1 cellular context compared by ENCODE assay signal in genomic region chr17:78971764-78972506, GRCh38.
TF ChIP-seq lines count a peak whose summit lies in the region.

No MANE protein-coding gene starts in this region.

TF ChIP-seq in HepG2, 621 proteins besides CTCF, POLR2A, EP300 and RAD21 (continues in another document):
- TF ChIP-seq PCBP1 (IDR thresholded peaks at IDR 0.05; ENCODE audit: borderline replicate concordance, low read depth, low read length), result no peak
- TF ChIP-seq ZNF788 (CRISPR knock-in tag; IDR thresholded peaks at IDR 0.05; ENCODE audit: borderline replicate concordance), result no peak
- TF ChIP-seq HDAC2 (CRISPR knock-in tag; IDR thresholded peaks at IDR 0.05), result no peak
- no peak for TF ChIP-seq ZNF367 (CRISPR knock-in tag; IDR thresholded peaks at IDR 0.05; ENCODE audit: borderline replicate concordance)
- TF ChIP-seq THAP8 (CRISPR knock-in tag; IDR thresholded peaks at IDR 0.05; ENCODE audit: borderline replicate concordance), result no peak
- TF ChIP-seq DDIT3 (CRISPR knock-in tag; IDR thresholded peaks at IDR 0.05), result no peak
- no peak for TF ChIP-seq ZFP36L1 (CRISPR knock-in tag; IDR thresholded peaks at IDR 0.05)
- TF ChIP-seq ZNF33B (CRISPR knock-in tag; IDR thresholded peaks at IDR 0.05), result no peak
- 0 out of 2 replicates have a peak, but pooled peaks have one; percentile 12 for TF ChIP-seq ZBTB38 (CRISPR knock-in tag; IDR thresholded peaks at IDR 0.05)
- no peak for TF ChIP-seq ZNF775 (CRISPR knock-in tag; IDR thresholded peaks at IDR 0.05; ENCODE audit: borderline replicate concordance)
- no peak for TF ChIP-seq ELK4 (CRISPR knock-in tag; IDR thresholded peaks at IDR 0.05; ENCODE audit: borderline replicate concordance)
- no peak for TF ChIP-seq POGZ (CRISPR knock-in tag; IDR thresholded peaks at IDR 0.05)
- no peak for TF ChIP-seq ZNF207 (IDR thresholded peaks at IDR 0.05; ENCODE audit: borderline replicate concordance)
- TF ChIP-seq SKI (IDR thresholded peaks at IDR 0.05; ENCODE audit: partially characterized antibody), result no peak
- no peak for TF ChIP-seq ZNF782 (CRISPR knock-in tag; IDR thresholded peaks at IDR 0.05; ENCODE audit: borderline replicate concordance)
- no peak for TF ChIP-seq FOXM1 (CRISPR knock-in tag; IDR thresholded peaks at IDR 0.05)
- no peak for TF ChIP-seq GTF3A (CRISPR knock-in tag; conservative IDR thresholded peaks at IDR 0.05)
- no peak for TF ChIP-seq ZNF558 (CRISPR knock-in tag; IDR thresholded peaks at IDR 0.05; ENCODE audit: borderline replicate concordance)
- no peak for TF ChIP-seq ZNF644 (CRISPR knock-in tag; IDR thresholded peaks at IDR 0.05; ENCODE audit: low read depth)
- no peak for TF ChIP-seq ZKSCAN5 (CRISPR knock-in tag; IDR thresholded peaks at IDR 0.05)
- TF ChIP-seq GLMP (CRISPR knock-in tag; IDR thresholded peaks at IDR 0.05; ENCODE audit: borderline replicate concordance), result no peak
- 0 out of 2 replicates have a peak, but pooled peaks have one; percentile 8 for TF ChIP-seq NPAS2 (CRISPR knock-in tag; IDR thresholded peaks at IDR 0.05; ENCODE audit: borderline replicate concordance)
- TF ChIP-seq IKZF4 (CRISPR knock-in tag; IDR thresholded peaks at IDR 0.05; ENCODE audit: borderline replicate concordance, low read depth, not compliant biosample characterization), result no peak
- no peak for TF ChIP-seq ZNF33A (CRISPR knock-in tag; IDR thresholded peaks at IDR 0.05; ENCODE audit: borderline replicate concordance)
- TF ChIP-seq ZNF563 (CRISPR knock-in tag; IDR thresholded peaks at IDR 0.05), result 0 out of 2 replicates have a peak, but pooled peaks have one; percentile 40
- TF ChIP-seq ZNF709 (CRISPR knock-in tag; IDR thresholded peaks at IDR 0.05), result no peak
- no peak for TF ChIP-seq PHF5A (CRISPR knock-in tag; IDR thresholded peaks at IDR 0.05; ENCODE audit: low read depth, unreplicated experiment)
- TF ChIP-seq ZNF567 (CRISPR knock-in tag; IDR thresholded peaks at IDR 0.05; ENCODE audit: borderline replicate concordance), result no peak
- TF ChIP-seq KMT2B (CRISPR knock-in tag; IDR thresholded peaks at IDR 0.05), result no peak
- no peak for TF ChIP-seq ZNF747 (CRISPR knock-in tag; IDR thresholded peaks at IDR 0.05; ENCODE audit: borderline replicate concordance)
- no peak for TF ChIP-seq HDAC1 (CRISPR knock-in tag; IDR thresholded peaks at IDR 0.05)
- no peak for TF ChIP-seq ZNF749 (CRISPR knock-in tag; IDR thresholded peaks at IDR 0.05; ENCODE audit: borderline replicate concordance)
- TF ChIP-seq ZNF24 (IDR thresholded peaks at IDR 0.05), result no peak
- TF ChIP-seq ZBTB4 (CRISPR knock-in tag; IDR thresholded peaks at IDR 0.05; ENCODE audit: borderline replicate concordance), result no peak
- TF ChIP-seq ZNF766 (CRISPR knock-in tag; IDR thresholded peaks at IDR 0.05; ENCODE audit: borderline replicate concordance), result no peak
- TF ChIP-seq ATRX (CRISPR knock-in tag; IDR thresholded peaks at IDR 0.05; ENCODE audit: borderline replicate concordance), result no peak
- TF ChIP-seq ZNF776 (CRISPR knock-in tag; IDR thresholded peaks at IDR 0.05), result 0 out of 2 replicates have a peak, but pooled peaks have one; percentile 6
- no peak for TF ChIP-seq KAT7 (CRISPR knock-in tag; IDR thresholded peaks at IDR 0.05; ENCODE audit: borderline replicate concordance)
- no peak for TF ChIP-seq KLF13 (CRISPR knock-in tag; IDR thresholded peaks at IDR 0.05)
- TF ChIP-seq CENPT (CRISPR knock-in tag; IDR thresholded peaks at IDR 0.05; ENCODE audit: low read depth), result 0 out of 2 replicates have a peak, but pooled peaks have one; percentile 42
- TF ChIP-seq SPEN (CRISPR knock-in tag; IDR thresholded peaks at IDR 0.05; ENCODE audit: low read depth), result peak; percentile 7; the same call in 1 of the 2 replicates
- no peak for TF ChIP-seq CBX2 (IDR thresholded peaks at IDR 0.05; ENCODE audit: low read depth, low read length)
- no peak for TF ChIP-seq CBX2 (CRISPR knock-in tag; IDR thresholded peaks at IDR 0.05; ENCODE audit: low read depth)
- TF ChIP-seq DBP (CRISPR knock-in tag; IDR thresholded peaks at IDR 0.05; ENCODE audit: not compliant biosample characterization), result no peak
- peak; percentile 27; the same call in 1 of the 2 replicates for TF ChIP-seq POLR2AphosphoS5 (IDR thresholded peaks at IDR 0.05; ENCODE audit: low read depth, low read length)
- TF ChIP-seq HOMEZ (CRISPR knock-in tag; IDR thresholded peaks at IDR 0.05; ENCODE audit: low read depth), result no peak
- no peak for TF ChIP-seq THAP11 (CRISPR knock-in tag; IDR thresholded peaks at IDR 0.05)
- no peak for TF ChIP-seq KAT2B (IDR thresholded peaks at IDR 0.05; ENCODE audit: borderline replicate concordance, low read depth, low read length)
- no peak for TF ChIP-seq EHMT2 (IDR thresholded peaks at IDR 0.05; ENCODE audit: borderline replicate concordance, low read depth, low read length)
- no peak for TF ChIP-seq MIER3 (CRISPR knock-in tag; IDR thresholded peaks at IDR 0.05; ENCODE audit: borderline replicate concordance)
- no peak for TF ChIP-seq MIXL1 (CRISPR knock-in tag; IDR thresholded peaks at IDR 0.05)
- TF ChIP-seq HES4 (CRISPR knock-in tag; IDR thresholded peaks at IDR 0.05; ENCODE audit: borderline replicate concordance), result 0 out of 2 replicates have a peak, but pooled peaks have one; percentile 2
- TF ChIP-seq ZNF513 (CRISPR knock-in tag; conservative IDR thresholded peaks at IDR 0.05), result no peak
- no peak for TF ChIP-seq RAD51 (IDR thresholded peaks at IDR 0.05; ENCODE audit: borderline replicate concordance)
- TF ChIP-seq ZNF326 (CRISPR knock-in tag; IDR thresholded peaks at IDR 0.05; ENCODE audit: borderline replicate concordance), result no peak
- no peak for TF ChIP-seq MNT (IDR thresholded peaks at IDR 0.05)
